19 cellular contexts compared by ENCODE assay signal in the genomic region with DNA sequence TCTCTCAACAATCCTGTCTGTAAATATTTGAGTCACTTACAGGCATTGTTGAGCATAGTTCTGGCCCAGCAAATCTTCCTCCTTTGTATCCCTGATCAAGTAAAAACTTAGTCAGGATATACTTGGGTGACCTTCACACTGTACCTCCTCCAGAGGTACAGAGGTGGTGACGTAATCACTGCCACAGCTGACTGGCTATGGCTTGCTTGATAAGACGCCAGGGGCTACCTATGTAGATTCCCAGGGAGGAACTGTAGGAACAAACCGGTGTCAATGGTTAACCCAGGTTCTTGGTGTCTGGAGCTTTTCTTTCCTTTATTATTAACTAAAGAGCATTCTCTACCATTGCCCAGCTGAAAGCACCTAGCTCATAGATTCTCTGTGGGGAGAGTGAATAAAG. TPM values are rescaled to one million over a fixed set of nuclear protein-coding genes. Genes with fewer than 3 reads are reported as not detected.
DNase-seq lines count a peak whose midpoint lies in the region; ATAC-seq and TF ChIP-seq lines count a peak whose summit lies in the region.
"Had no signal": no experiment of that assay in that cellular context is flagged by ENCODE, and none has a peak within 500 bp of the region (broad histone marks: within the 10 kb centered on the region; RNA-seq: fewer than 3 reads in every experiment).

A gene (plus strand): TSS at position 235 of the 400 bp plus-strand sequence. CDS start 56,863 bp downstream, outside the sequence.

- DNase-seq in Calu3 (peak; percentile 18), NCI-H510A (lab: John Stamatoyannopoulos, UW) (peak; percentile 3), epithelial cell of esophagus (ENCODE audit: low read depth) (peak; percentile 49), progenitor cell of endocrine pancreas (ENCODE audit: low spot score, unreplicated experiment) (peak; percentile 42), GM19238 (ENCODE audit: insufficient read length, low spot score) (no peak), NCI-H2029 (lab: John Stamatoyannopoulos, UW) (no peak), KBM-7 (no peak)
- DNase-seq: activated CD8-positive, alpha-beta T cell treated with anti-CD3 and anti-CD28 coated beads, Interleukin-2, amount 10 ng/mL, durations not matched to agents 7 days and 5 days; activated effector memory CD4-positive, alpha-beta T cell treated with Interleukin-2 at 50 U/mL for 16 hours; dermis blood vessel endothelial cell; DMS79 treated with DMSO at 0.1 percent for 48 hours; Kasumi-1; NCI-H2081 treated with DMSO at 0.1 percent for 48 hours; OCI-M1; spleen; stimulated activated naive CD8-positive, alpha-beta T cell treated with anti-CD3 and anti-CD28 coated beads, Interleukin-15, amount 100 ng/mL, for 72 hours had no signal

- H3K27ac Mint-ChIP-seq in Calu3 (ENCODE audit: unreplicated experiment) (no peak within 1 kb of the TSS), progenitor cell of endocrine pancreas (peak within 1 kb of the TSS; percentile 91)
- H3K27ac Mint-ChIP-seq: activated CD8-positive, alpha-beta T cell treated with anti-CD3 and anti-CD28 coated beads, Interleukin-2, amount 10 ng/mL, durations not matched to agents 7 days and 5 days; stimulated activated naive CD8-positive, alpha-beta T cell treated with anti-CD3 and anti-CD28 coated beads, Interleukin-15, amount 100 ng/mL, for 72 hours had no signal

- H3K4me1 Mint-ChIP-seq in Calu3 (ENCODE audit: low read depth, unreplicated experiment) (peaks cover 8% of the 10 kb centered on the region), progenitor cell of endocrine pancreas (ENCODE audit: low read depth) (peaks cover 46% of the 10 kb centered on the region)
- H3K4me1 Mint-ChIP-seq: stimulated activated naive CD8-positive, alpha-beta T cell treated with anti-CD3 and anti-CD28 coated beads, Interleukin-15, amount 100 ng/mL, for 72 hours had no signal

- ATAC-seq in GM21381 (IDR thresholded peaks at IDR 0.05; ENCODE audit: unreplicated experiment): no peak
- ATAC-seq: activated CD8-positive, alpha-beta T cell treated with anti-CD3 and anti-CD28 coated beads, Interleukin-2, amount 10 ng/mL, durations not matched to agents 7 days and 5 days; SK-N-SH treated with all-trans-retinoic acid at 6 μM for 48 hours; stimulated activated naive CD8-positive, alpha-beta T cell treated with anti-CD3 and anti-CD28 coated beads, Interleukin-15, amount 100 ng/mL, for 72 hours had no signal

- H3K36me3 Mint-ChIP-seq in Calu3 (ENCODE audit: insufficient read depth, unreplicated experiment) (no peaks in the 10 kb centered on the region), progenitor cell of endocrine pancreas (ENCODE audit: insufficient read depth) (peaks cover 2% of the 10 kb centered on the region)

- BruUV-seq in Calu3 (replicated peaks; lab: Mats Ljungman, UMichigan): no TSS peak

- H3K27me3 Mint-ChIP-seq in Calu3 (ENCODE audit: unreplicated experiment): no peaks in the 10 kb centered on the region
- no peaks in the 10 kb centered on the region for H3K27me3 Mint-ChIP-seq in progenitor cell of endocrine pancreas

- H3K4me3 Mint-ChIP-seq in Calu3 (ENCODE audit: low read depth, unreplicated experiment) (no peak within 1 kb of the TSS), progenitor cell of endocrine pancreas (ENCODE audit: low read depth) (peak within 1 kb of the TSS; percentile 72)
- H3K4me3 Mint-ChIP-seq: activated CD8-positive, alpha-beta T cell treated with anti-CD3 and anti-CD28 coated beads, Interleukin-2, amount 10 ng/mL, durations not matched to agents 7 days and 5 days; stimulated activated naive CD8-positive, alpha-beta T cell treated with anti-CD3 and anti-CD28 coated beads, Interleukin-15, amount 100 ng/mL, for 72 hours had no signal

- intact Hi-C loops in Calu3 (cut with micrococcal nuclease; ENCODE audit: unreplicated experiment): no loop called here

- no peak within 1 kb of the TSS for H3K4me3 ChIP-seq in epithelial cell of esophagus (ENCODE audit: low read length)
- H3K4me3 ChIP-seq: spleen had no signal

- TF ChIP-seq CTCF in Calu3 (IDR thresholded peaks at IDR 0.05; ENCODE audit: unreplicated experiment) (no peak), epithelial cell of esophagus (IDR thresholded peaks at IDR 0.05; ENCODE audit: insufficient read depth, low read depth, low read length, missing control alignments) (no peak), progenitor cell of endocrine pancreas (IDR thresholded peaks at IDR 0.05; ENCODE audit: unreplicated experiment) (no peak)

- in situ Hi-C loops in KBM-7 (cut with MboI; ENCODE audit: low pct_unique_long_range_greater_than_20kb, low sequenced_read_pairs): no loop called here

- H3K9me3 Mint-ChIP-seq in Calu3 (ENCODE audit: low read depth, unreplicated experiment): peaks cover 15% of the 10 kb centered on the region
- peaks cover 5% of the 10 kb centered on the region for H3K9me3 Mint-ChIP-seq in progenitor cell of endocrine pancreas (ENCODE audit: low read depth)
- H3K9me3 Mint-ChIP-seq: stimulated activated naive CD8-positive, alpha-beta T cell treated with anti-CD3 and anti-CD28 coated beads, Interleukin-15, amount 100 ng/mL, for 72 hours had no signal

- CTCF ChIA-PET in Calu3 (lab: Charles Lee): no interaction called here

RNA-seq across cellular contexts. Expression of the gene that starts here (rescaled TPM):
- not detected in 2 replicates for total RNA-seq in Calu3 (2022)
- total RNA-seq in progenitor cell of endocrine pancreas: 16.6 and 17.9 TPM in 2 replicates
- total RNA-seq: activated CD8-positive, alpha-beta T cell treated with anti-CD3 and anti-CD28 coated beads, Interleukin-2, amount 10 ng/mL, durations not matched to agents 7 days and 5 days; mesenteric fat pad had no signal

Comparison
In these comparisons a context has a peak if more than half of its experiments do, and no peak if none do; other contexts are left out.
1. RNA of the gene that starts here (total RNA-seq): 16.6 to 17.9 TPM in progenitor cell of endocrine pancreas; not detected in Calu3; every median in the first group is over 10 times any median in the second.
2. Peak in DNase-seq in Calu3; RNA of the gene not detected or under 1 TPM.
3. DNase-seq: peak in NCI-H510A (single experiment), epithelial cell of esophagus (single experiment) and progenitor cell of endocrine pancreas (single experiment); none in GM19238 (single experiment), NCI-H2029 (single experiment) and KBM-7 (single experiment).